ENCODE assay signal across 22 cellular contexts in genomic region chr12:10305411-10305810, GRCh38. TPM values are rescaled to one million over a fixed set of nuclear protein-coding genes. Genes with fewer than 3 reads are reported as not detected.
"Had no signal": no experiment of that assay in that cellular context is flagged by ENCODE, and none has a peak within 500 bp of the region (broad histone marks: within the 10 kb centered on the region; RNA-seq: fewer than 3 reads in every experiment).

No MANE protein-coding gene starts in this region.

- H3K27me3 ChIP-seq: cardiac muscle cell, right atrium auricular region, suprapubic skin, transverse colon, uterus had no signal

- ATAC-seq: activated naive CD4-positive, alpha-beta T cell treated with anti-CD3 and anti-CD28 coated beads, Interleukin-2, amount 50 U/mL, for 72 hours; left cardiac atrium; stimulated activated naive CD8-positive, alpha-beta T cell treated with anti-CD3 and anti-CD28 coated beads, Interleukin-15, Interleukin-2, amounts not matched to agents 100 U/mL and 50 U/mL, for 24 hours had no signal

- H3K36me3 Mint-ChIP-seq: activated CD4-positive, alpha-beta memory T cell treated with anti-CD3 and anti-CD28 coated beads for 36 hours had no signal

- H3K27ac ChIP-seq: cardiac muscle cell, lower lobe of right lung, right atrium auricular region, suprapubic skin, transverse colon, uterus had no signal

- H3K9me3 ChIP-seq: lower lobe of right lung, right atrium auricular region, suprapubic skin, transverse colon, uterus had no signal

- DNase-seq: activated B cell treated with CpG ODN at 0.5 μM for 24 hours; activated CD4-positive, alpha-beta memory T cell treated with anti-CD3 and anti-CD28 coated beads for 36 hours; activated CD4-positive, alpha-beta T cell treated with anti-CD3 and anti-CD28 coated beads for 4 hours; activated CD8-positive, alpha-beta memory T cell treated with anti-CD3 and anti-CD28 coated beads, Interleukin-2, amount 50 U/mL, for 4 hours; amygdala; left cardiac atrium; lower lobe of right lung; stimulated activated CD4-positive, alpha-beta T cell treated with anti-CD3 and anti-CD28 coated beads, Interleukin-2, amount 100 ng/mL, for 24 hours; stimulated activated naive CD8-positive, alpha-beta T cell treated with anti-CD3 and anti-CD28 coated beads, Interleukin-15, Interleukin-2, amounts not matched to agents 100 U/mL and 50 U/mL, for 24 hours; SW 1271; transverse colon; uterus had no signal

- H3K4me1 Mint-ChIP-seq: activated B cell treated with CpG ODN at 0.5 μM for 24 hours, mesothelial cell of epicardium, neural crest cell had no signal

- H3K4me3 ChIP-seq: cardiac muscle cell, lower lobe of right lung, right atrium auricular region, suprapubic skin, transverse colon, uterus had no signal

- H3K9me3 Mint-ChIP-seq: activated CD4-positive, alpha-beta memory T cell treated with anti-CD3 and anti-CD28 coated beads for 36 hours had no signal

- H3K27ac Mint-ChIP-seq: activated B cell treated with CpG ODN at 0.5 μM for 24 hours; activated CD4-positive, alpha-beta memory T cell treated with anti-CD3 and anti-CD28 coated beads for 36 hours; activated T-helper 2 cell treated with anti-CD3 and anti-CD28 coated beads, Interferon-gamma antibody, Interleukin-2, Interleukin-4, amounts not matched to agents 10 μg/mL and 5 μg/mL and 100 μg/mL, durations not matched to agents 14 hours and 24 hours and 36 hours; mesothelial cell of epicardium; progenitor cell of endocrine pancreas; T-helper 2 cell treated with Interferon-gamma antibody and Interleukin-4, amounts not matched to agents 5 μg/mL and 100 μg/mL, for 36 hours had no signal

- H3K27me3 Mint-ChIP-seq: progenitor cell of endocrine pancreas had no signal

- H3K36me3 ChIP-seq: cardiac muscle cell, lower lobe of right lung, right atrium auricular region, suprapubic skin, transverse colon, uterus had no signal

- H3K4me3 Mint-ChIP-seq: activated B cell treated with CpG ODN at 0.5 μM for 24 hours; activated CD4-positive, alpha-beta memory T cell treated with anti-CD3 and anti-CD28 coated beads for 36 hours; mesothelial cell of epicardium; neural crest cell; T-helper 2 cell treated with Interferon-gamma antibody and Interleukin-4, amounts not matched to agents 5 μg/mL and 100 μg/mL, for 36 hours had no signal

- H3K4me1 ChIP-seq: lower lobe of right lung, right atrium auricular region, suprapubic skin, transverse colon, uterus had no signal

RNA-seq across cellular contexts. Expression of gene KLRD1, which starts 2.3 kb away (rescaled TPM):
- total RNA-seq: SK-MEL-5 had no signal
